In the genomic region with DNA sequence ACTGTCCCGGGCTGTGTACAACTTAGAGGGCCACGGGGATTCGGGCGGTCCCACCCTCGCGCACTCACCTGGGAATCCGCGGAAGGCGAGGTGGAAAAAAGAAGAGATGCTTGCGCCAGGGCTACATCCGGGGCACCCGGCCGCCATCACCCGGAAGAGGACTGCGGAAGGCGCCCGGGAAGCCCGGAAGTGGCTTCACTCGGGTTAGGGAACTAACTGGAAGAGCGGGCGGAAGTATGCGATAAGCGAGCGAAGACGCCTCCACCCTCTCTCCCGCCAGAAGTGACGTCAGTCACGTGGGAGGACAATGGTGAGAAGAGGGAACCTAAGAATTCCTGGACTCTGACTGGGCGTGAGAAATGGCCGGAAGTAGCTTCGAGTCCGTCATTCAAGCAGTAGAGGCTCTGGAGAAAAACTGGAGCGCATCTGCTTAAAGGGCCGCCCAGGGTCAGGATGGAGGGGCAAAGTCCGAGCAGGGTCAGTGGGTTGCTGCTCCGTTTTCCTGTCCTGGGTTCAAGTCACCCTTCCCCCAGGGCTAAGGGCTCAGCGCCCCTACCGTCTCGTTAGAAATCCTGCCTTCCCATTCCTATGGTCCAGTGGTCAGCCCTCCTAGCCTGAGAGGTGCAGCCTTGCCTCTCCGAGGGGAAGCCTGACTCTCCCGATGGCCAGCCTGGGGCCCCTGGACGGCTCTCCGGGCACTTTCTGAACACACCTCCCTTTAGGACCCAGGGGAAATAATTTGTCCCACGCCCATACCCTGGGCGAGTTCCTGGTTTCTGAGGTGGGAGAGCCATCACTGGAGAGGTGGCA, we compare ENCODE assay signal across 8 cellular contexts. TPM values are rescaled to one million over a fixed set of nuclear protein-coding genes. Genes with fewer than 3 reads are reported as not detected.
DNase-seq lines count a peak whose midpoint lies in the region; ATAC-seq, FAIRE-seq and TF ChIP-seq lines count a peak whose summit lies in the region.

Gene CD2BP2, minus strand, starts transcription at position 165 of the 810 bp plus-strand sequence. CDS start 627 bp downstream, outside the sequence.

- H4K5ac ChIP-seq in IMR-90 (ENCODE audit: low read depth, low read length), result peak within 1 kb of the TSS; percentile 84

- H3K4me1 ChIP-seq in IMR-90 (ENCODE audit: control insufficient read depth, insufficient read depth, low read length), result peaks cover 7% of the 10 kb centered on the region; the same call in 1 of the 2 replicates
- peaks cover 32% of the 10 kb centered on the region for H3K4me1 ChIP-seq in endothelial cell of umbilical vein (ENCODE audit: control insufficient read depth, extremely low read depth, insufficient read depth, low read length)

- peak within 1 kb of the TSS; percentile 93 for H3K4ac ChIP-seq in IMR-90 (ENCODE audit: low read depth, low read length)

- H3K9me3 ChIP-seq in IMR-90 (ENCODE audit: control insufficient read depth, insufficient read depth, low read length) (no peaks in the 10 kb centered on the region), endothelial cell of umbilical vein (replicated peaks; ENCODE audit: control insufficient read depth, insufficient read depth, low read length) (no peaks in the 10 kb centered on the region)

- no peaks in the 10 kb centered on the region for H3K27me3 Mint-ChIP-seq in mesothelial cell of epicardium (ENCODE audit: low read depth)

- peaks cover 23% of the 10 kb centered on the region for H3K79me2 ChIP-seq in endothelial cell of umbilical vein (ENCODE audit: control insufficient read depth, insufficient read depth, low read length)

- H3K36me3 ChIP-seq in IMR-90 (ENCODE audit: control insufficient read depth, insufficient read depth, low read length) (peaks cover 54% of the 10 kb centered on the region), endothelial cell of umbilical vein (ENCODE audit: control insufficient read depth in 2 of 2, extremely low read depth in 1 of 2, insufficient read depth in 2 of 2, low read length in 2 of 2) (peaks cover 5 to 36% of the 10 kb centered on the region in 2 experiments)

- H3K9ac ChIP-seq in IMR-90 (ENCODE audit: low read depth, low read length) (peak within 1 kb of the TSS; percentile 81), endothelial cell of umbilical vein (replicated peaks; ENCODE audit: extremely low read depth, insufficient read depth, low read length) (peak within 1 kb of the TSS; percentile 96)

- POLR2A ChIA-PET in IMR-90 (lab: Charles Lee; ENCODE audit: unreplicated experiment), result no interaction called here
- POLR2A ChIA-PET in endothelial cell of umbilical vein (lab: Charles Lee), result no interaction called here

- peaks cover 13% of the 10 kb centered on the region; the same call in 1 of the 2 replicates for H4K20me1 ChIP-seq in IMR-90 (ENCODE audit: insufficient read depth, low read length)
- H4K20me1 ChIP-seq in endothelial cell of umbilical vein (replicated peaks; ENCODE audit: control insufficient read depth, extremely low read depth, insufficient read depth, low read length), result no peaks in the 10 kb centered on the region

- peaks cover 12% of the 10 kb centered on the region for H3K36me3 Mint-ChIP-seq in mesothelial cell of epicardium

- in situ Hi-C loops in IMR-90 (cut with MboI; ENCODE audit: low sequenced_read_pairs), result no loop called here

- H2BK15ac ChIP-seq in IMR-90 (ENCODE audit: low read depth, low read length), result peak within 1 kb of the TSS; percentile 27; the same call in 1 of the 3 replicates

- H3K27ac ChIP-seq in IMR-90 (ENCODE audit: insufficient read depth, low read length) (peak within 1 kb of the TSS; percentile 93), endothelial cell of umbilical vein (ENCODE audit: insufficient read depth, low read depth, low read length) (peak within 1 kb of the TSS; percentile 95)

- peak within 1 kb of the TSS; percentile 88 for H2AK5ac ChIP-seq in IMR-90 (ENCODE audit: low read depth, low read length)

- H2AK9ac ChIP-seq in IMR-90 (replicated peaks; ENCODE audit: low read depth, low read length, poor library complexity), result peak within 1 kb of the TSS; percentile 96

- H3K4me1 Mint-ChIP-seq in mesothelial cell of epicardium, result peaks cover 17% of the 10 kb centered on the region

- peak; percentile 99 for FAIRE-seq in endothelial cell of umbilical vein (lab: Jason Lieb, UNC)

- peak; percentile 76 for TF ChIP-seq POLR2A in IMR-90 (IDR thresholded peaks at IDR 0.05; ENCODE audit: low read depth, low read length)
- peak; percentile 57 for TF ChIP-seq POLR2A in endothelial cell of umbilical vein (IDR thresholded peaks at IDR 0.05; ENCODE audit: low read depth, low read length)

- dilution Hi-C loops in IMR-90 (cut with HindIII; ENCODE audit: low sequenced_read_pairs, unreplicated experiment) (no loop called here), endothelial cell of umbilical vein (cut with MboI; ENCODE audit: extremely low pct_ligation_motif_present, low sequenced_read_pairs) (no loop called here)

- peak within 1 kb of the TSS; percentile 79 for H3K23ac ChIP-seq in IMR-90 (ENCODE audit: low read depth, low read length)

- intact Hi-C loops in IMR-90 (cut with micrococcal nuclease), result no loop called here
- intact Hi-C loops in endothelial cell of umbilical vein (cut with micrococcal nuclease), result no loop called here

- no peaks in the 10 kb centered on the region for H3K27me3 ChIP-seq in IMR-90 (ENCODE audit: control insufficient read depth, insufficient read depth, low read length)
- no peaks in the 10 kb centered on the region for H3K27me3 ChIP-seq in endothelial cell of umbilical vein (ENCODE audit: control insufficient read depth in 2 of 2, insufficient read depth in 2 of 2, low read length in 2 of 2)

- no peak for TF ChIP-seq RAD21 in IMR-90 (IDR thresholded peaks at IDR 0.05; ENCODE audit: low read length)

- H3K4me2 ChIP-seq in IMR-90 (ENCODE audit: low read depth, low read length) (peak within 1 kb of the TSS; percentile 93), endothelial cell of umbilical vein (ENCODE audit: insufficient read depth, low read length) (peak within 1 kb of the TSS; percentile 83)

- H3K18ac ChIP-seq in IMR-90 (ENCODE audit: low read depth, low read length), result peak within 1 kb of the TSS; percentile 63

- H4K91ac ChIP-seq in IMR-90 (ENCODE audit: insufficient read depth, low read depth, low read length), result peak within 1 kb of the TSS; percentile 88

- H3K56ac ChIP-seq in IMR-90 (ENCODE audit: extremely low read depth, insufficient read depth, low read length), result peak within 1 kb of the TSS; percentile 85

- peaks cover 5 to 73% of the 10 kb centered on the region in 2 experiments for H3K79me1 ChIP-seq in IMR-90 (ENCODE audit: low read depth in 1 of 2, low read length in 2 of 2)

- no peaks in the 10 kb centered on the region for H3K9me3 Mint-ChIP-seq in mesothelial cell of epicardium

- peak within 1 kb of the TSS; percentile 99 for H2AFZ ChIP-seq in IMR-90 (replicated peaks; ENCODE audit: low read length, poor library complexity)
- peak within 1 kb of the TSS; percentile 52 for H2AFZ ChIP-seq in endothelial cell of umbilical vein (ENCODE audit: low read depth, low read length)

- peak within 1 kb of the TSS; percentile 91 for H2BK5ac ChIP-seq in IMR-90 (ENCODE audit: low read depth, low read length, poor library complexity, severe bottlenecking)

- peak within 1 kb of the TSS; percentile 93 for H3K4me3 Mint-ChIP-seq in mesothelial cell of epicardium

- ATAC-seq in GM21447 (IDR thresholded peaks at IDR 0.05; ENCODE audit: unreplicated experiment) (peak; percentile 57), IMR-90 (ENCODE audit: low read depth) (peak; percentile 87)

- CTCF ChIA-PET in IMR-90 (lab: Yijun Ruan, JAX), result no interaction called here
- CTCF ChIA-PET in endothelial cell of umbilical vein (lab: Charles Lee), result interaction anchor here (0.7 to 2.5 kb wide), 6 partner anchors 11 to 62 kb away, joined by 3 to 12 read pairs (median 4); partner anchors contain the start of gene ZNF48

- H4K8ac ChIP-seq in IMR-90 (ENCODE audit: low read depth in 2 of 2, low read length in 2 of 2), result peak within 1 kb of the TSS; percentile 55 to 93

- H3K9me1 ChIP-seq in IMR-90 (ENCODE audit: insufficient read depth, low read length) (peaks cover 9% of the 10 kb centered on the region), endothelial cell of umbilical vein (replicated peaks; ENCODE audit: control insufficient read depth, extremely low read depth, insufficient read depth, low read length) (no peaks in the 10 kb centered on the region)

- no TSS peak for BruUV-seq in IMR-90 (replicated peaks; lab: Mats Ljungman, UMichigan)
- TSS peak; percentile 77 for BruUV-seq in endothelial cell of umbilical vein (replicated peaks; lab: Mats Ljungman, UMichigan)

- H3K14ac ChIP-seq in IMR-90 (replicated peaks; ENCODE audit: low read depth, low read length), result peak within 1 kb of the TSS; percentile 81

- peak within 1 kb of the TSS; percentile 99 for H3K27ac Mint-ChIP-seq in mesothelial cell of epicardium

- peak within 1 kb of the TSS; percentile 70 for H3K4me3 ChIP-seq in IMR-90 (ENCODE audit: insufficient read depth, low read depth, low read length)
- peak within 1 kb of the TSS; percentile 65 to 84 (median 78) for H3K4me3 ChIP-seq in endothelial cell of umbilical vein (replicated peaks in 1 of 3; ENCODE audit: insufficient read depth in 1 of 3, low read depth in 1 of 3, low read length in 3 of 3)

- TF ChIP-seq CTCF in IMR-90 (conservative IDR thresholded peaks at IDR 0.05; ENCODE audit: low read depth, low read length), result 0 out of 2 replicates have a peak, but pooled peaks have one; percentile 6
- peak in 1 of 2 donors; percentile 2 for TF ChIP-seq CTCF in endothelial cell of umbilical vein (IDR thresholded peaks at IDR 0.05; ENCODE audit: extremely low read depth in 1 of 2, insufficient read depth in 1 of 2, low read depth in 1 of 2, low read length in 2 of 2)
- no peak for TF ChIP-seq CTCF in mesothelial cell of epicardium (IDR thresholded peaks at IDR 0.05; ENCODE audit: unreplicated experiment)

- peak within 1 kb of the TSS; percentile 0; the same call in 1 of the 2 replicates for H2BK20ac ChIP-seq in IMR-90 (ENCODE audit: low read depth, low read length)

- 0% methylated on average over 9 of the region's 45 CpGs; no CpG with 5 or more reads in 1 of the 2 experiments for WGBS in IMR-90 (ENCODE audit: extremely low coverage in 2 of 2, insufficient read length in 1 of 2), 2 experiments

- DNase-seq in COR-L47 (lab: John Stamatoyannopoulos, UW) (peak; percentile 96), IMR-90 (peak; percentile 100), OCI-M2 (lab: John Stamatoyannopoulos, UW; ENCODE audit: unreplicated experiment) (peak; percentile 63), activated T-cell treated with anti-CD3 and anti-CD28 coated beads for 24 hours (ENCODE audit: low read depth) (peak; percentile 87), endothelial cell of umbilical vein (ENCODE audit: low read depth, low spot score) (peak; percentile 98), mesothelial cell of epicardium (ENCODE audit: low spot score in 2 of 2, unreplicated experiment in 2 of 2) (peak; percentile 91 to 94)
- DNase-seq in stimulated activated CD8-positive, alpha-beta memory T cell treated with anti-CD3 and anti-CD28 coated beads, Interleukin-15, amount 100 ng/mL, for 4 hours (ENCODE audit: low read depth in 2 of 2), result peak; percentile 76 to 77

- H2BK120ac ChIP-seq in IMR-90 (ENCODE audit: low read depth, low read length), result peak within 1 kb of the TSS; percentile 71

RNA-seq across cellular contexts. Expression of gene CD2BP2, which starts in this region (rescaled TPM):
- total RNA-seq in IMR-90 (2012; rRNA removed) (29.6 and 34.4 TPM in 2 replicates), endothelial cell of umbilical vein (75.7 and 76.4 TPM in 2 replicates), mesothelial cell of epicardium (63.7 to 63.9 TPM (median 63.9 TPM) in 3 replicates)
- polyA plus RNA-seq in IMR-90 (2012; rRNA removed) (41.1 and 44.0 TPM in 2 replicates), endothelial cell of umbilical vein (35.3 and 47.2 TPM in 2 replicates)
- 33.8 and 49.6 TPM in 2 replicates for polyA plus RNA-seq in IMR-90 (2012; cell fraction: cytosol; rRNA removed)
- 92.8 and 111 TPM in 2 replicates for polyA plus RNA-seq in IMR-90 (2012; cell fraction: nucleus; rRNA removed; ENCODE audit: low replicate concordance)
- 48.0 and 56.1 TPM in 2 replicates for polyA plus RNA-seq in endothelial cell of umbilical vein (2011; cell fraction: cytosol; rRNA removed)
- polyA plus RNA-seq in endothelial cell of umbilical vein (2011; cell fraction: nucleus; rRNA removed), result 130 and 138 TPM in 2 replicates
- 52.5 and 59.5 TPM in 2 replicates for polyA plus RNA-seq in endothelial cell of umbilical vein (2012)
- 33.7 and 38.6 TPM in 2 replicates for polyA minus RNA-seq in endothelial cell of umbilical vein
- 11.7 TPM for polyA minus RNA-seq in endothelial cell of umbilical vein (2011; cell fraction: cytosol; rRNA and poly(A)+ RNA removed)
- 24.5 and 26.9 TPM in 2 replicates for polyA minus RNA-seq in endothelial cell of umbilical vein (2011; cell fraction: nucleus; rRNA and poly(A)+ RNA removed)

Comparison
In these comparisons a context has a peak if more than half of its experiments do, and no peak if none do; other contexts are left out.
1. Peak in every context shown above with its lines: DNase-seq, ATAC-seq, H3K4me3 ChIP-seq and H3K27ac ChIP-seq.